16 cellular contexts compared by ENCODE assay signal in the genomic region with DNA sequence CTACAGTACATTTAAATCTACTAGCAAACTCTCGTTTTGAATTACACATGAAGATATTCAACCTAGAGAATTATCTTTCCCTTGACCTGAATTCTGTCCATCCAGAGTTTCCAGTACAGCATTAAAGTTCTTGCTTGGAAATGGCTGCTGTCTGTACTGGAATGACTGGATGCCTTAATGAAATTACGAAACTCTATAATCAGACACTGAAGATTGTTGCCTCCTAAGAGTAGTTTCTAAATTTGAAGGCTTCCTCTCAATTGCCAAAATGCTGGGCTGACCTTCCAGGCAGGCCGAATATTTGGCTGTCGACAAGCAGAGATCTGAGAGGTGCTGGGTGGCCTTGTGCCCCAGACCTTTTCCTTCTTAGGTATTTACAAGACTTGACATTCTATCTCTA.
"Had no signal": no experiment of that assay in that cellular context is flagged by ENCODE, and none has a peak within 500 bp of the region (broad histone marks: within the 10 kb centered on the region; RNA-seq: fewer than 3 reads in every experiment).

No MANE protein-coding gene starts in this region.

- DNase-seq: activated CD4-positive, alpha-beta T cell treated with anti-CD3 and anti-CD28 coated beads for 1 hour; activated CD4-positive, alpha-beta T cell treated with anti-CD3 and anti-CD28 coated beads, Interleukin-2, amount 50 U/mL, for 4 hours; activated naive CD4-positive, alpha-beta T cell treated with Interleukin-2 at 50 U/mL for 16 hours; activated T-cell treated with anti-CD3 and anti-CD28 coated beads for 4 hours; aorta; dermis blood vessel endothelial cell; effector memory CD8-positive, alpha-beta T cell; hippocampal formation; pancreas; stimulated activated CD4-positive, alpha-beta T cell treated with anti-CD3 and anti-CD28 coated beads, Interleukin-4, amount 100 ng/mL, for 4 hours; stimulated activated CD8-positive, alpha-beta memory T cell treated with anti-CD3 and anti-CD28 coated beads, Interleukin-4, amount 100 ng/mL, for 48 hours; stimulated activated naive CD4-positive, alpha-beta T cell treated with Interleukin-2 at 50 U/mL for 16 hours; transverse colon had no signal

- H3K36me3 ChIP-seq: breast epithelium, pancreas, transverse colon had no signal

- H3K4me2 ChIP-seq: smooth muscle cell had no signal

- H3K27me3 ChIP-seq: pancreas, transverse colon had no signal

- H3K27ac ChIP-seq: breast epithelium, epithelial cell of prostate, pancreas, transverse colon had no signal

- H3K4me1 ChIP-seq: breast epithelium, pancreas, transverse colon had no signal

- H3K9me3 ChIP-seq: breast epithelium, pancreas, transverse colon had no signal

- H3K4me3 ChIP-seq: breast epithelium, pancreas, smooth muscle cell, transverse colon had no signal

- FAIRE-seq: pancreas had no signal

- ATAC-seq: effector memory CD8-positive, alpha-beta T cell; pancreas had no signal
